ENCODE assay signal across 1 cellular context in the genomic region with DNA sequence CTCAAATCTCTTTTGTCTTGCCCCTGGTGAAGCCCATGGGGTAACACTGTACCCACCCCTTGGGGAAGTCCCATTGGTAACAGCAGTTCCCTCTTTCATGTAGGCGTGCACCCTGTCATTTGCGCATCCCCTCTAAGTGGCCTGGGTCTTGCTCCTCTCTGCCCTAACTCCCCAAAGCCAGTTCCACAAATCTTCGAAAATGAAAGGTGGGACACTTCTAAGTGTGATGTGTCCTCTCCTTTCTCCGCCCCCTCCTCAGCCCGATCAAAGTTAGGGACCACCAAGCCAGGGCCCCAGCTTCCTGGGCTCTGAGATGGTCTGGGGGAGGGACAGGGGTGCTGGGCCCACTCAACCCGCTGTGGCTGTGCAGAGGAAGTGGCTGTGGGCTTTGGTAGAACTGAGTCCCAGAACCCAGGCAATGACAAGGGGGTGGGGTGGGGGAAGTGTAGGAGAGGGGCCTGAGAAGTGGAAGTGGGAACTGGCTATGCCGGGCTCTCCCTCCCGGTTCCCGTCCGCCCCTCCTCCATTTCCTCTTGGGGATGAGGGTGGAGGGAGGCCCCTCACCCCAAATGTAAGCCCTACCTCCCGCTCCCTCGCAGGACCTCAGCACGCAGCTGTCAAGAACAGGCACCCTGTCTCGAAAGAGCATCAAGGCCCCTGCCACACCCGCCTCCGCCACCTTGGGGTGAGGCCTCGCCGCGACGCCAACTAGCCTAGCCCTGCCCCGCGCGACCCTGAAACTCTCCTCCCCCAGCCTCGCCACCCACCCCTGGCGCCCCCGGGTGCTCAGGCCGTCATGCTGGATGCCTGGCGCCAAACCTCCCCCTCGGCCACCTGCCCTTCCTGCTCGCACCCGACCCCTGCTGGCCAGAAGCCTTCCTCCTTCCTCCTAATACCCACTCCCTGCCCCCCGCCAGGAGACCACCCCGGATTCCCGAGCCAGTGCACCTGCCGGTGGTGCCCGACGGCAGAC.
TF ChIP-seq lines count a peak whose summit lies in the region.

No MANE protein-coding gene starts in this region.

TF ChIP-seq in HepG2, 621 proteins besides CTCF, POLR2A, EP300 and RAD21:
- TF ChIP-seq SYNCRIP (IDR thresholded peaks at IDR 0.05; ENCODE audit: insufficient read depth, low read depth, low read length) (no peak), ZNF468 (CRISPR knock-in tag; IDR thresholded peaks at IDR 0.05) (no peak), ZBTB7B (CRISPR knock-in tag; IDR thresholded peaks at IDR 0.05) (0 out of 2 replicates have a peak, but pooled peaks have one; percentile 29), CHCHD3 (CRISPR knock-in tag; IDR thresholded peaks at IDR 0.05) (no peak), SIN3B (IDR thresholded peaks at IDR 0.05; ENCODE audit: low read length) (no peak), PHF8 (CRISPR knock-in tag; IDR thresholded peaks at IDR 0.05) (no peak), HNF4G (IDR thresholded peaks at IDR 0.05; ENCODE audit: borderline replicate concordance, low read depth, low read length) (no peak), HNF4G (CRISPR knock-in tag; IDR thresholded peaks at IDR 0.05; ENCODE audit: borderline replicate concordance, low read depth) (no peak), RBAK (CRISPR knock-in tag; IDR thresholded peaks at IDR 0.05) (no peak), U2AF1 (optimal IDR thresholded peaks at IDR 0.05; ENCODE audit: low read depth, low read length) (no peak), IKZF4 (CRISPR knock-in tag; IDR thresholded peaks at IDR 0.05; ENCODE audit: borderline replicate concordance, low read depth, not compliant biosample characterization) (no peak), TAF1 (CRISPR knock-in tag; IDR thresholded peaks at IDR 0.05) (no peak), ZNF777 (CRISPR knock-in tag; IDR thresholded peaks at IDR 0.05) (no peak), HNRNPK (IDR thresholded peaks at IDR 0.05; ENCODE audit: low read depth, low read length, poor library complexity, severe bottlenecking) (peak; percentile 11), STAG1 (CRISPR knock-in tag; IDR thresholded peaks at IDR 0.05) (peak; percentile 25; the same call in 1 of the 2 replicates)
- TF ChIP-seq, protein P1, sequence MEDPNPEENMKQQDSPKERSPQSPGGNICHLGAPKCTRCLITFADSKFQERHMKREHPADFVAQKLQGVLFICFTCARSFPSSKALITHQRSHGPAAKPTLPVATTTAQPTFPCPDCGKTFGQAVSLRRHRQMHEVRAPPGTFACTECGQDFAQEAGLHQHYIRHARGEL (CRISPR knock-in tag; IDR thresholded peaks at IDR 0.05), result peak; percentile 43; the same call in 1 of the 2 replicates
- TF ChIP-seq, protein P2, sequence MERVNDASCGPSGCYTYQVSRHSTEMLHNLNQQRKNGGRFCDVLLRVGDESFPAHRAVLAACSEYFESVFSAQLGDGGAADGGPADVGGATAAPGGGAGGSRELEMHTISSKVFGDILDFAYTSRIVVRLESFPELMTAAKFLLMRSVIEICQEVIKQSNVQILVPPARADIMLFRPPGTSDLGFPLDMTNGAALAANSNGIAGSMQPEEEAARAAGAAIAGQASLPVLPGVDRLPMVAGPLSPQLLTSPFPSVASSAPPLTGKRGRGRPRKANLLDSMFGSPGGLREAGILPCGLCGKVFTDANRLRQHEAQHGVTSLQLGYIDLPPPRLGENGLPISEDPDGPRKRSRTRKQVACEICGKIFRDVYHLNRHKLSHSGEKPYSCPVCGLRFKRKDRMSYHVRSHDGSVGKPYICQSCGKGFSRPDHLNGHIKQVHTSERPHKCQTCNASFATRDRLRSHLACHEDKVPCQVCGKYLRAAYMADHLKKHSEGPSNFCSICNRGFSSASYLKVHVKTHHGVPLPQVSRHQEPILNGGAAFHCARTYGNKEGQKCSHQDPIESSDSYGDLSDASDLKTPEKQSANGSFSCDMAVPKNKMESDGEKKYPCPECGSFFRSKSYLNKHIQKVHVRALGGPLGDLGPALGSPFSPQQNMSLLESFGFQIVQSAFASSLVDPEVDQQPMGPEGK (CRISPR knock-in tag; IDR thresholded peaks at IDR 0.05), result 0 out of 2 replicates have a peak, but pooled peaks have one; percentile 26
- TF ChIP-seq, protein P3, sequence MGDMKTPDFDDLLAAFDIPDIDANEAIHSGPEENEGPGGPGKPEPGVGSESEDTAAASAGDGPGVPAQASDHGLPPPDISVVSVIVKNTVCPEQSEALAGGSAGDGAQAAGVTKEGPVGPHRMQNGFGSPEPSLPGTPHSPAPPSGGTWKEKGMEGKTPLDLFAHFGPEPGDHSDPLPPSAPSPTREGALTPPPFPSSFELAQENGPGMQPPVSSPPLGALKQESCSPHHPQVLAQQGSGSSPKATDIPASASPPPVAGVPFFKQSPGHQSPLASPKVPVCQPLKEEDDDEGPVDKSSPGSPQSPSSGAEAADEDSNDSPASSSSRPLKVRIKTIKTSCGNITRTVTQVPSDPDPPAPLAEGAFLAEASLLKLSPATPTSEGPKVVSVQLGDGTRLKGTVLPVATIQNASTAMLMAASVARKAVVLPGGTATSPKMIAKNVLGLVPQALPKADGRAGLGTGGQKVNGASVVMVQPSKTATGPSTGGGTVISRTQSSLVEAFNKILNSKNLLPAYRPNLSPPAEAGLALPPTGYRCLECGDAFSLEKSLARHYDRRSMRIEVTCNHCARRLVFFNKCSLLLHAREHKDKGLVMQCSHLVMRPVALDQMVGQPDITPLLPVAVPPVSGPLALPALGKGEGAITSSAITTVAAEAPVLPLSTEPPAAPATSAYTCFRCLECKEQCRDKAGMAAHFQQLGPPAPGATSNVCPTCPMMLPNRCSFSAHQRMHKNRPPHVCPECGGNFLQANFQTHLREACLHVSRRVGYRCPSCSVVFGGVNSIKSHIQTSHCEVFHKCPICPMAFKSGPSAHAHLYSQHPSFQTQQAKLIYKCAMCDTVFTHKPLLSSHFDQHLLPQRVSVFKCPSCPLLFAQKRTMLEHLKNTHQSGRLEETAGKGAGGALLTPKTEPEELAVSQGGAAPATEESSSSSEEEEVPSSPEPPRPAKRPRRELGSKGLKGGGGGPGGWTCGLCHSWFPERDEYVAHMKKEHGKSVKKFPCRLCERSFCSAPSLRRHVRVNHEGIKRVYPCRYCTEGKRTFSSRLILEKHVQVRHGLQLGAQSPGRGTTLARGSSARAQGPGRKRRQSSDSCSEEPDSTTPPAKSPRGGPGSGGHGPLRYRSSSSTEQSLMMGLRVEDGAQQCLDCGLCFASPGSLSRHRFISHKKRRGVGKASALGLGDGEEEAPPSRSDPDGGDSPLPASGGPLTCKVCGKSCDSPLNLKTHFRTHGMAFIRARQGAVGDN (CRISPR knock-in tag; IDR thresholded peaks at IDR 0.05), result peak; percentile 33; the same call in 1 of the 2 replicates
- TF ChIP-seq, protein P4, sequence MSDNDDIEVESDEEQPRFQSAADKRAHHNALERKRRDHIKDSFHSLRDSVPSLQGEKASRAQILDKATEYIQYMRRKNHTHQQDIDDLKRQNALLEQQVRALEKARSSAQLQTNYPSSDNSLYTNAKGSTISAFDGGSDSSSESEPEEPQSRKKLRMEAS (IDR thresholded peaks at IDR 0.05), result 0 out of 2 replicates have a peak, but pooled peaks have one; percentile 29
